ENCODE assay signal across 16 cellular contexts in the genomic region with DNA sequence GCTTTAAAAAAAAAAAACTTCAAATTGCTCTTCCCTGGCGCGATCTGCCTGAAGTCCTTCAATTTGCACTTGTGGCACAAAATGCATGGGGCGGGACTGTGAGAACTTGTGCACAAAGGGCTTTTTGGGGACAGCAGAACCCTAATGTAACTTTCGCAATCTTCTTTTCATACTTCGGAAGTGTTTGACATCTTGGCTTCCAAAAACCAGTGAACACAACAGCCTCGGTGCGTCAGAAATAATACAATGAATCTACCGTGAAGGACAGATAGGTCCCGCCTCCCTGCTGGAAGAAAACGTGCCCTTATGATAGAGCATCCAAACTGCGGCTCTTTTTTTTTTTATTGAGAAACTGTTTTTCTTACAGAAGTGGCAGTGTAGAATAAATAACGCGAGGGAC. TPM values are rescaled to one million over a fixed set of nuclear protein-coding genes. Genes with fewer than 3 reads are reported as not detected.
DNase-seq lines count a peak whose midpoint lies in the region; ATAC-seq and TF ChIP-seq lines count a peak whose summit lies in the region.
"Had no signal": no experiment of that assay in that cellular context is flagged by ENCODE, and none has a peak within 500 bp of the region (broad histone marks: within the 10 kb centered on the region; RNA-seq: fewer than 3 reads in every experiment).

No MANE protein-coding gene starts in this region.

- TF ChIP-seq CTCF in heart right ventricle (IDR thresholded peaks at IDR 0.05) (no peak), lower lobe of right lung (IDR thresholded peaks at IDR 0.05) (no peak), vagina (IDR thresholded peaks at IDR 0.05) (no peak)

- no peaks in the 10 kb centered on the region for H3K27me3 Mint-ChIP-seq in T-cell

- H3K36me3 ChIP-seq in heart right ventricle = peaks cover 0 to 44% (median 0%) of the 10 kb centered on the region in 9 donors
- peaks cover 3% of the 10 kb centered on the region for H3K36me3 ChIP-seq in lower lobe of right lung
- H3K36me3 ChIP-seq in vagina = no peaks in the 10 kb centered on the region

- H3K4me3 ChIP-seq in right cardiac atrium (ENCODE audit: low read length) (no peak overlapping the region), heart right ventricle (no peak overlapping the region), lower lobe of right lung (no peak overlapping the region), vagina (no peak overlapping the region)
- H3K4me3 ChIP-seq: body of pancreas, SJCRH30 had no signal

- no peaks in the 10 kb centered on the region for H3K27me3 ChIP-seq in right cardiac atrium (ENCODE audit: control insufficient read depth, insufficient read depth)
- no peaks in the 10 kb centered on the region for H3K27me3 ChIP-seq in heart right ventricle
- H3K27me3 ChIP-seq in lower lobe of right lung (ENCODE audit: low read depth) = no peaks in the 10 kb centered on the region
- H3K27me3 ChIP-seq in vagina = no peaks in the 10 kb centered on the region
- H3K27me3 ChIP-seq: body of pancreas, SJCRH30 had no signal

- H3K9me3 Mint-ChIP-seq in T-cell = no peaks in the 10 kb centered on the region
- H3K9me3 Mint-ChIP-seq: activated CD8-positive, alpha-beta T cell treated with anti-CD3 and anti-CD28 coated beads for 36 hours had no signal

- H3K4me3 Mint-ChIP-seq in T-cell = peak overlapping the region in 2 of 3 donors; percentile 31 to 70
- H3K4me3 Mint-ChIP-seq: activated CD8-positive, alpha-beta T cell treated with anti-CD3 and anti-CD28 coated beads for 36 hours had no signal

- 70% methylated on average over 13 of the region's 13 CpGs for WGBS in right cardiac atrium
- 84 to 85% methylated on average over 13 of the region's 13 CpGs for WGBS in heart right ventricle, 2 donors

- H3K27ac ChIP-seq in right cardiac atrium (ENCODE audit: low read length) = no peak overlapping the region
- peak overlapping the region in 1 of 10 donors; percentile 5 for H3K27ac ChIP-seq in heart right ventricle
- H3K27ac ChIP-seq in lower lobe of right lung = peak overlapping the region; percentile 49
- peak overlapping the region; percentile 59 for H3K27ac ChIP-seq in vagina
- H3K27ac ChIP-seq: body of pancreas, SJCRH30 had no signal

- CTCF ChIA-PET in T-cell (lab: Charles Lee) = interaction anchor here (0.6 to 1.0 kb wide), 3 partner anchors 22 to 199 kb away, joined by 3 to 6 read pairs (median 5); no protein-coding TSS in a partner anchor

- peak overlapping the region; percentile 81 to 89 for H3K27ac Mint-ChIP-seq in T-cell
- H3K27ac Mint-ChIP-seq: activated CD8-positive, alpha-beta T cell treated with anti-CD3 and anti-CD28 coated beads for 36 hours had no signal

- H3K36me3 Mint-ChIP-seq in T-cell = peaks cover 8% of the 10 kb centered on the region

- intact Hi-C loops in right cardiac atrium (cut with DNase I) = no loop called here
- intact Hi-C loops in heart right ventricle (cut with DNase I) = no loop called here
- intact Hi-C loops in lower lobe of right lung (cut with DNase I) = no loop called here
- intact Hi-C loops in vagina (cut with DNase I) = no loop called here

- POLR2A ChIA-PET in T-cell (lab: Charles Lee) = interaction anchor here (0.6 to 2.0 kb wide), 7 partner anchors 14 to 113 kb away, joined by 3 to 9 read pairs (median 7); a partner anchor contains a TSS

- DNase-seq in right cardiac atrium (peak in 2 of 3 donors; percentile 48 to 49), heart right ventricle (no peak), T-cell (no peak), lower lobe of right lung (no peak), vagina (ENCODE audit: extremely low spot score in 2 of 2) (no peak), NCI-H446 treated with DMSO at 0.1 percent for 48 hours (lab: John Stamatoyannopoulos, UW) (no peak)
- DNase-seq: activated CD8-positive, alpha-beta T cell treated with anti-CD3 and anti-CD28 coated beads for 36 hours; activated effector memory CD4-positive, alpha-beta T cell treated with Interleukin-2 at 50 U/mL for 16 hours; body of pancreas; DMS153; NCI-H1417 treated with DMSO at 0.1 percent for 48 hours; SJCRH30; stimulated activated naive CD4-positive, alpha-beta T cell treated with Interleukin-2 at 50 U/mL for 16 hours had no signal

- TF ChIP-seq POLR2A in vagina (IDR thresholded peaks at IDR 0.05) = no peak

- no peak for ATAC-seq in right cardiac atrium
- ATAC-seq in heart right ventricle = no peak
- ATAC-seq in T-cell (replicated peaks in 1 of 4) = no peak
- peak; percentile 32 to 46 for ATAC-seq in lower lobe of right lung
- ATAC-seq in GM19324 (IDR thresholded peaks at IDR 0.05; ENCODE audit: low FRiP score, unreplicated experiment) = no peak
- no peak for ATAC-seq in GM21528 (IDR thresholded peaks at IDR 0.05; ENCODE audit: low FRiP score, unreplicated experiment)
- ATAC-seq: activated CD8-positive, alpha-beta T cell treated with anti-CD3 and anti-CD28 coated beads for 36 hours; body of pancreas had no signal

- peaks cover 86 to 98% (median 91%) of the 10 kb centered on the region in 3 donors for H3K4me1 Mint-ChIP-seq in T-cell

- H3K9me3 ChIP-seq in right cardiac atrium (ENCODE audit: control insufficient read depth, low read length) (no peaks in the 10 kb centered on the region), heart right ventricle (no peaks in the 10 kb centered on the region), lower lobe of right lung (no peaks in the 10 kb centered on the region), vagina (no peaks in the 10 kb centered on the region)
- H3K9me3 ChIP-seq: body of pancreas, SJCRH30 had no signal

- H3K4me1 ChIP-seq in right cardiac atrium (ENCODE audit: control insufficient read depth, insufficient read depth, low read length) (no peaks in the 10 kb centered on the region), heart right ventricle (peaks cover 0 to 52% (median 5%) of the 10 kb centered on the region in 9 donors), lower lobe of right lung (peaks cover 42% of the 10 kb centered on the region), vagina (peaks cover 15% of the 10 kb centered on the region)
- H3K4me1 ChIP-seq: SJCRH30 had no signal

RNA-seq across cellular contexts. Expression of a gene that starts 36.6 kb away (rescaled TPM):
- 10 to 100 TPM; 53.3 to 73.5 (median 68.1) TPM for total RNA-seq in right cardiac atrium
- 30.9 TPM for polyA plus RNA-seq in right cardiac atrium
- total RNA-seq in heart right ventricle = 10 to 100 TPM; 25.5 to 76.2 (median 50.4) TPM
- polyA plus RNA-seq in heart right ventricle = 10 to 100 TPM; 22.4 to 73.5 TPM
- 100 to 1,000 TPM; 612 to 721 (median 621) TPM for total RNA-seq in T-cell
- 137 TPM for total RNA-seq in lower lobe of right lung
- 252 TPM for total RNA-seq in vagina
- polyA plus RNA-seq: keratinocyte had no signal

Comparison
In these comparisons a context has a peak if more than half of its experiments do, and no peak if none do; other contexts are left out.
1. DNase-seq: peak in right cardiac atrium (2 of 3); none in heart right ventricle (0 of 2), T-cell (0 of 34), lower lobe of right lung (single experiment), vagina (0 of 2) and NCI-H446 treated with DMSO at 0.1 percent for 48 hours (single experiment).
2. ATAC-seq: peak in lower lobe of right lung (2 of 2); none in right cardiac atrium (0 of 2), heart right ventricle (0 of 8), T-cell (0 of 4), GM19324 (single experiment) and GM21528 (single experiment).